Comparison of ENCODE assay signal across 9 cellular contexts in the genomic region with DNA sequence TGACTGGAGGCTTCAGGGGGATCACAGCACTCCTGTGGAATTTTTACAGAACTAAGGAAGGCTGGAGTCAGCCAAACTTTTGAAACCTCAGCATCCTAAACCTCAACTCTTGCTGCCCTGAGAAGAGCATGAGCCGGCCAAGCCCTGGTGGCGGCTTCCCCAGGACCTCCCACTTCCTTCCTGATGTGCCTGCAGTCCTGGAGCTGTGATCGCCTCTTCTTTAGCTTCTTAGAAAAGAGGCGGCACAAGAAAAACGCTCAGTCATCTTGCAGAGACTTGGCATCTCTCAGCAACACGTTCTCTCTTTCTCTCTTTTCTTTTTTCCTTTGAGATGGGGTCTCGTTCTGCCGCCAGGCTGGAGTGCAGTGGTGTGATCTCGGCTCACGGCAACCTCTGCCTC. TPM values are rescaled to one million over a fixed set of nuclear protein-coding genes. Genes with fewer than 3 reads are reported as not detected.
A peak's percentile ranks its signal among the peaks of the same experiment; 100 is the strongest.
DNase-seq lines count a peak whose midpoint lies in the region; TF ChIP-seq lines count a peak whose summit lies in the region.
"Had no signal": no experiment of that assay in that cellular context is flagged by ENCODE, and none has a peak within 500 bp of the region (broad histone marks: within the 10 kb centered on the region; RNA-seq: fewer than 3 reads in every experiment).

No MANE protein-coding gene starts in this region.

- H3K4me1 Mint-ChIP-seq in endothelial cell (ENCODE audit: unreplicated experiment) (peaks cover 21% of the 10 kb centered on the region), nephron (peaks cover 19% of the 10 kb centered on the region)

- no peaks in the 10 kb centered on the region for H3K9me2 ChIP-seq in DOHH2 (replicated peaks; ENCODE audit: control insufficient read depth, low read length)
- H3K9me2 ChIP-seq in Karpas-422 (replicated peaks; ENCODE audit: insufficient read depth, low read length) = no peaks in the 10 kb centered on the region

- H3K4me3 ChIP-seq in DOHH2 (ENCODE audit: low read length) = no peak overlapping the region
- no peak overlapping the region for H3K4me3 ChIP-seq in Karpas-422 (ENCODE audit: low read length)
- H3K4me3 ChIP-seq: SJCRH30 had no signal

- H3K27ac Mint-ChIP-seq in endothelial cell (ENCODE audit: unreplicated experiment) (peak overlapping the region; percentile 91), nephron (peak overlapping the region; percentile 86 to 90 (median 88))

- peaks cover 13% of the 10 kb centered on the region for H3K4me1 ChIP-seq in DOHH2 (ENCODE audit: control insufficient read depth, low read length)
- no peaks in the 10 kb centered on the region for H3K4me1 ChIP-seq in Karpas-422 (ENCODE audit: low read length)
- H3K4me1 ChIP-seq: SJCRH30 had no signal

- H3K4me2 ChIP-seq in DOHH2 (ENCODE audit: low read length) = 0 out of 2 replicates have a peak overlapping the region, but pooled peaks have one; percentile 1
- no peak overlapping the region for H3K4me2 ChIP-seq in Karpas-422 (ENCODE audit: low read depth, low read length, poor library complexity, severe bottlenecking)

- no peak for TF ChIP-seq CTCF in DOHH2 (IDR thresholded peaks at IDR 0.05; ENCODE audit: low read depth, low read length, poor library complexity, severe bottlenecking)
- no peak for TF ChIP-seq CTCF in endothelial cell (IDR thresholded peaks at IDR 0.05; ENCODE audit: unreplicated experiment)
- no peak for TF ChIP-seq CTCF in nephron (IDR thresholded peaks at IDR 0.05; ENCODE audit: unreplicated experiment in 3 of 3)

- H3K9ac ChIP-seq in Karpas-422 (ENCODE audit: low read length) = no peak overlapping the region

- H3K27ac ChIP-seq in DOHH2 (ENCODE audit: low read depth, low read length) (no peak overlapping the region), Karpas-422 (ENCODE audit: low read length) (no peak overlapping the region)
- H3K27ac ChIP-seq: SJCRH30 had no signal

- H3K36me3 ChIP-seq in DOHH2 (ENCODE audit: control insufficient read depth, low read length) = no peaks in the 10 kb centered on the region
- no peaks in the 10 kb centered on the region for H3K36me3 ChIP-seq in Karpas-422 (ENCODE audit: insufficient read depth, low read length)
- H3K36me3 ChIP-seq: SJCRH30 had no signal

- no peak overlapping the region for H2AFZ ChIP-seq in Karpas-422 (ENCODE audit: low read length)

- H3K9me3 ChIP-seq in DOHH2 (ENCODE audit: control insufficient read depth, insufficient read depth, low read length) (no peaks in the 10 kb centered on the region), Karpas-422 (ENCODE audit: low read length) (no peaks in the 10 kb centered on the region)
- H3K9me3 ChIP-seq: SJCRH30 had no signal

- H3K79me2 ChIP-seq in DOHH2 (ENCODE audit: control insufficient read depth, low read length) (no peaks in the 10 kb centered on the region), Karpas-422 (ENCODE audit: low read length) (no peaks in the 10 kb centered on the region)

- H3K27me3 Mint-ChIP-seq in endothelial cell (ENCODE audit: unreplicated experiment) (peaks cover 4% of the 10 kb centered on the region), nephron (ENCODE audit: low read depth) (peaks cover 3% of the 10 kb centered on the region)

- H3K9me3 Mint-ChIP-seq in endothelial cell (ENCODE audit: unreplicated experiment) = no peaks in the 10 kb centered on the region
- peaks cover 3% of the 10 kb centered on the region for H3K9me3 Mint-ChIP-seq in nephron

- H3F3A ChIP-seq in DOHH2 (ENCODE audit: control insufficient read depth, insufficient read depth) = no peaks in the 10 kb centered on the region

- peak; percentile 77 to 79 for DNase-seq in NOMO-1 (lab: John Stamatoyannopoulos, UW; ENCODE audit: unreplicated experiment in 2 of 2)
- peak; percentile 18 for DNase-seq in endothelial cell (ENCODE audit: low spot score)
- no peak for DNase-seq in NCI-H128 (lab: John Stamatoyannopoulos, UW; ENCODE audit: unreplicated experiment)
- no peak for DNase-seq in Karpas-422
- DNase-seq in NCI-H748 treated with DMSO at 0.1 percent for 48 hours (lab: John Stamatoyannopoulos, UW) = no peak
- DNase-seq in stimulated activated CD4-positive, alpha-beta T cell treated with anti-CD3 and anti-CD28 coated beads, Interleukin-4, amount 100 ng/mL, for 4 hours = no peak
- DNase-seq: SJCRH30 had no signal

- H4K20me1 ChIP-seq in DOHH2 (ENCODE audit: control insufficient read depth, insufficient read depth, low read depth, low read length) (no peaks in the 10 kb centered on the region), Karpas-422 (ENCODE audit: insufficient read depth, low read depth, low read length) (no peaks in the 10 kb centered on the region)

- H3K27me3 ChIP-seq in DOHH2 (ENCODE audit: control insufficient read depth, low read length) (peaks cover 11% of the 10 kb centered on the region), Karpas-422 (ENCODE audit: low read length) (no peaks in the 10 kb centered on the region)
- H3K27me3 ChIP-seq: SJCRH30 had no signal

- no peaks in the 10 kb centered on the region for H3K36me3 Mint-ChIP-seq in endothelial cell (ENCODE audit: low read depth, unreplicated experiment)
- H3K36me3 Mint-ChIP-seq in nephron (ENCODE audit: low read depth) = no peaks in the 10 kb centered on the region

- H3K4me3 Mint-ChIP-seq in endothelial cell (ENCODE audit: unreplicated experiment) (no peak overlapping the region), nephron (peak overlapping the region in 1 of 3 experiments; percentile 26)

RNA-seq across cellular contexts. Expression of gene AMPD3, which starts 40.4 kb away (rescaled TPM):
- 23.2 TPM for total RNA-seq in endothelial cell (ENCODE audit: unreplicated experiment)
- total RNA-seq in Karpas-422 (2014; rRNA removed; shearing (Covaris generic); ENCODE audit: low replicate concordance) = 7.5 and 12.5 TPM in 2 replicates

Comparison
In these comparisons a context has a peak if more than half of its experiments do, and no peak if none do; other contexts are left out.
1. DNase-seq: peak in NOMO-1 (2 of 2) and endothelial cell (single experiment); none in NCI-H128 (single experiment), Karpas-422 (single experiment), NCI-H748 treated with DMSO at 0.1 percent for 48 hours (single experiment) and stimulated activated CD4-positive, alpha-beta T cell treated with anti-CD3 and anti-CD28 coated beads, Interleukin-4, amount 100 ng/mL, for 4 hours (0 of 2).